Comparison of ENCODE assay signal across 10 cellular contexts in genomic region chr2:101558740-101559508, GRCh38.
DNase-seq lines count a peak whose midpoint lies in the region; ATAC-seq and TF ChIP-seq lines count a peak whose summit lies in the region.
"Had no signal": no experiment of that assay in that cellular context is flagged by ENCODE, and none has a peak within 500 bp of the region (broad histone marks: within the 10 kb centered on the region; RNA-seq: fewer than 3 reads in every experiment).

No MANE protein-coding gene starts in this region.

- intact Hi-C loops in breast epithelium (cut with DNase I; ENCODE audit: low total_unique reads) (no loop called here), heart right ventricle (cut with DNase I) (loop anchor here in 1 of 10 donors (1.0 kb wide), 1 partner anchor 138 kb away; the partner anchor contains the start of gene MAP4K4)

- TF ChIP-seq POLR2A in breast epithelium (IDR thresholded peaks at IDR 0.05): no peak

- TF ChIP-seq CTCF in breast epithelium (IDR thresholded peaks at IDR 0.05): no peak
- TF ChIP-seq CTCF in heart right ventricle (IDR thresholded peaks at IDR 0.05): no peak

- H3K27me3 ChIP-seq in breast epithelium: no peaks in the 10 kb centered on the region
- H3K27me3 ChIP-seq in heart right ventricle: no peaks in the 10 kb centered on the region

- DNase-seq in ELR (ENCODE audit: low read depth) (peak; percentile 46), breast epithelium (ENCODE audit: low spot score in 2 of 2) (no peak), heart right ventricle (peak in 1 of 2 donors; percentile 47), renal cortical epithelial cell (ENCODE audit: low read depth) (peak; percentile 19), NCI-H2227 treated with DMSO at 0.1 percent for 48 hours (lab: John Stamatoyannopoulos, UW) (no peak), T-helper 9 cell (no peak)
- no peak for DNase-seq in activated effector memory CD4-positive, alpha-beta T cell treated with Interleukin-2 at 50 U/mL for 16 hours
- no peak for DNase-seq in stimulated activated CD4-positive, alpha-beta T cell treated with anti-CD3 and anti-CD28 coated beads, Interleukin-12 subunit alpha, Interleukin-12 subunit beta, amount 100 ng/mL, for 4 hours
- DNase-seq: activated CD4-positive, alpha-beta memory T cell treated with anti-CD3 and anti-CD28 coated beads, Interleukin-2, amount 10 ng/mL, durations not matched to agents 7 days and 5 days had no signal

- H3K27ac ChIP-seq in breast epithelium (peak overlapping the region; percentile 3 to 33), heart right ventricle (peak overlapping the region; percentile 65 to 88 (median 80))
- H3K27ac ChIP-seq: C4-2B had no signal

- H3K36me3 ChIP-seq in breast epithelium (no peaks in the 10 kb centered on the region), heart right ventricle (no peaks in the 10 kb centered on the region)

- no peak overlapping the region for H3K4me3 ChIP-seq in breast epithelium
- H3K4me3 ChIP-seq in heart right ventricle: peak overlapping the region in 6 of 10 donors; percentile 7 to 30 (median 10)

- no peaks in the 10 kb centered on the region for H3K9me3 ChIP-seq in breast epithelium
- peaks cover 0 to 6% (median 0%) of the 10 kb centered on the region in 11 donors for H3K9me3 ChIP-seq in heart right ventricle

- WGBS in heart right ventricle, 2 donors: 16 to 23% methylated on average over 9 of the region's 9 CpGs

- H3K4me1 ChIP-seq in breast epithelium (no peaks in the 10 kb centered on the region), heart right ventricle (peaks cover 5 to 28% (median 19%) of the 10 kb centered on the region in 9 donors)

- peak; percentile 76 to 90 (median 87) for ATAC-seq in heart right ventricle

Comparison
In these comparisons a context has a peak if more than half of its experiments do, and no peak if none do; other contexts are left out.
1. DNase-seq: peak in ELR (single experiment) and renal cortical epithelial cell (single experiment); none in breast epithelium (0 of 2), NCI-H2227 treated with DMSO at 0.1 percent for 48 hours (single experiment), T-helper 9 cell (single experiment), activated effector memory CD4-positive, alpha-beta T cell treated with Interleukin-2 at 50 U/mL for 16 hours (single experiment) and stimulated activated CD4-positive, alpha-beta T cell treated with anti-CD3 and anti-CD28 coated beads, Interleukin-12 subunit alpha, Interleukin-12 subunit beta, amount 100 ng/mL, for 4 hours (single experiment).
2. H3K4me3 ChIP-seq: peak in heart right ventricle (6 of 10); none in breast epithelium (0 of 3).